Comparison of ENCODE assay signal across 11 cellular contexts in the genomic region with DNA sequence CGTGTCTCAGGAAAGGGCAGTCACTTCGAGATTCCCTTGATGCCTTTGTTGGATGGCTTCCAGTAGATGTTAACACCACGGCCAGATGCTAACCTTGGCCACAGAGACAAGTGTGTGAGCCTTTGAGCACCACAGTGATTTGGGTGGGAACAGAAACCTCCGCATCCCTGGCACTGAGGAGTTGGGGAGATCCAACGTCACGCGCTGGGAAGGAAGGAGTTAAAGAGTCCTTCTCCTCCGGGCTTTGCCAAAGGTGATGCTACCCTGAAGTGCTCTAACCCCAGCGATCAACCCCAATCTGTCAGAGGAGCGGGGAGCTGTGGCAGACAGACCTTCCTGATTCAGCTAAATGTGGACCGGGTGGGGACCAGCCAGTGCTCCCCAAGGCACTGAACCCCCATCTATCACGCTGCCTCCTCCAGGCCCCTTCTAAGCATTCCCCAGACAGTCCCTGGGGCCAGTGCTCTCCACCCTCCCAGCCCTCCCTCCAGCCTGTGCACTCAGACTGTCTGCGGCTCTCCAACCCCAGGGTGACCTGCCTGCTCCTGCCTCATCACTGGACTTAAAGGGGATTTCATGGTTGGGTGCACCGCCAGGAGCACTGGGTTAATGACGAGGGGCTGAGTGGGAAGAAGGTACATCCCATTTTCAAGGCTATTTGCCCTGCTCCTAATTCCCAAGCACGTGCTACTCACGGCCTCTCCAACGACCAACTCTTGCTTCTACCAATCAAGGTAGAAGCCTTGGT. TPM values are rescaled to one million over a fixed set of nuclear protein-coding genes. Genes with fewer than 3 reads are reported as not detected.
A peak's percentile ranks its signal among the peaks of the same experiment; 100 is the strongest.
DNase-seq lines count a peak whose midpoint lies in the region; ATAC-seq and TF ChIP-seq lines count a peak whose summit lies in the region.
"Had no signal": no experiment of that assay in that cellular context is flagged by ENCODE, and none has a peak within 500 bp of the region (broad histone marks: within the 10 kb centered on the region; RNA-seq: fewer than 3 reads in every experiment).

No MANE protein-coding gene starts in this region.

- TF ChIP-seq CTCF in Loucy (conservative IDR thresholded peaks at IDR 0.05; ENCODE audit: low read length) (no peak), A673 (conservative IDR thresholded peaks at IDR 0.05; ENCODE audit: low read depth, low read length) (no peak)

- H3K27ac ChIP-seq in A673 (ENCODE audit: low read depth, low read length, poor library complexity, severe bottlenecking) = no peak overlapping the region
- H3K27ac ChIP-seq: cardiac muscle cell had no signal

- H2AFZ ChIP-seq in Loucy (ENCODE audit: low read length) = peak overlapping the region; percentile 24; the same call in 1 of the 2 replicates

- intact Hi-C loops in A673 (cut with micrococcal nuclease; ENCODE audit: unreplicated experiment) = no loop called here

- CTCF ChIA-PET in A673 (lab: Charles Lee) = no interaction called here

- H3K4me3 ChIP-seq in Loucy (ENCODE audit: low read length, poor library complexity, severe bottlenecking) = peak overlapping the region; percentile 27
- no peak overlapping the region for H3K4me3 ChIP-seq in A673 (ENCODE audit: low read depth, low read length, poor library complexity, severe bottlenecking)
- H3K4me3 ChIP-seq: cardiac muscle cell had no signal

- no TSS peak for BruUV-seq in A673 (replicated peaks; lab: Mats Ljungman, UMichigan)

- H3K4me1 ChIP-seq in Loucy (ENCODE audit: insufficient read depth, low read length, poor library complexity, severe bottlenecking) = peaks cover 43% of the 10 kb centered on the region
- peaks cover 12% of the 10 kb centered on the region for H3K4me1 ChIP-seq in A673 (ENCODE audit: insufficient read depth, low read length, poor library complexity, severe bottlenecking)

- in situ Hi-C loops in Caki2 (cut with HindIII; ENCODE audit: low pct_unique_long_range_greater_than_20kb, low sequenced_read_pairs) = no loop called here

- POLR2A ChIA-PET in A673 (lab: Charles Lee; ENCODE audit: low non-redundant PET) = no interaction called here

- H3K79me2 ChIP-seq in Loucy (ENCODE audit: insufficient read depth, low read length) = no peaks in the 10 kb centered on the region

- H3K9ac ChIP-seq in Loucy (ENCODE audit: low read depth, low read length, poor library complexity, severe bottlenecking) = peak overlapping the region; percentile 3

- ATAC-seq in GM21360 (IDR thresholded peaks at IDR 0.05; ENCODE audit: unreplicated experiment) (peak; percentile 7), HG03039 (IDR thresholded peaks at IDR 0.05; ENCODE audit: unreplicated experiment) (no peak)

- no peaks in the 10 kb centered on the region for H3K36me3 ChIP-seq in Loucy (ENCODE audit: insufficient read depth, low read length)
- no peaks in the 10 kb centered on the region for H3K36me3 ChIP-seq in A673 (ENCODE audit: insufficient read depth, low read length, poor library complexity, severe bottlenecking)
- H3K36me3 ChIP-seq: cardiac muscle cell had no signal

- H3K27me3 ChIP-seq in Loucy (ENCODE audit: insufficient read depth, low read length, poor library complexity, severe bottlenecking) (no peaks in the 10 kb centered on the region), A673 (replicated peaks; ENCODE audit: insufficient read depth, low read depth, low read length, poor library complexity) (no peaks in the 10 kb centered on the region)

- no peaks in the 10 kb centered on the region for H3F3A ChIP-seq in Loucy (ENCODE audit: low read depth)

- DNase-seq in Caki2 (ENCODE audit: low read depth) = peak; percentile 74
- peak; percentile 81 for DNase-seq in glomerular visceral epithelial cell (ENCODE audit: extremely low spot score)
- DNase-seq in SIG-M5 (lab: John Stamatoyannopoulos, UW) = no peak
- DNase-seq in activated naive CD4-positive, alpha-beta T cell (lab: John Stamatoyannopoulos, UW) = no peak
- no peak for DNase-seq in A673 (ENCODE audit: low spot score)
- DNase-seq: NCI-H345, T-helper 1 cell had no signal

- H3K9me3 ChIP-seq in Loucy (ENCODE audit: insufficient read depth, low read depth, low read length) (no peaks in the 10 kb centered on the region), A673 (ENCODE audit: low read depth, low read length, poor library complexity, severe bottlenecking) (no peaks in the 10 kb centered on the region)

- no peaks in the 10 kb centered on the region for H3K9me2 ChIP-seq in Loucy (replicated peaks; ENCODE audit: low read depth, low read length)

- peak overlapping the region; percentile 52 for H3K4me2 ChIP-seq in Loucy (ENCODE audit: low read depth, low read length, poor library complexity, severe bottlenecking)

- no peaks in the 10 kb centered on the region for H4K20me1 ChIP-seq in Loucy (ENCODE audit: insufficient read depth, low read length, poor library complexity, severe bottlenecking)

RNA-seq across cellular contexts. Expression of a gene that starts 3.2 kb away (rescaled TPM):
- total RNA-seq in Caki2 (2014; rRNA removed; shearing (Covaris generic); ENCODE audit: low replicate concordance) = 37.4 and 37.8 TPM in 2 replicates
- total RNA-seq in A673 (2021) = 47.6 and 67.9 TPM in 2 replicates

Comparison
In these comparisons a context has a peak if more than half of its experiments do, and no peak if none do; other contexts are left out.
1. DNase-seq: peak in Caki2 (single experiment) and glomerular visceral epithelial cell (single experiment); none in SIG-M5 (single experiment), activated naive CD4-positive, alpha-beta T cell (0 of 4) and A673 (single experiment).